In the genomic region with DNA sequence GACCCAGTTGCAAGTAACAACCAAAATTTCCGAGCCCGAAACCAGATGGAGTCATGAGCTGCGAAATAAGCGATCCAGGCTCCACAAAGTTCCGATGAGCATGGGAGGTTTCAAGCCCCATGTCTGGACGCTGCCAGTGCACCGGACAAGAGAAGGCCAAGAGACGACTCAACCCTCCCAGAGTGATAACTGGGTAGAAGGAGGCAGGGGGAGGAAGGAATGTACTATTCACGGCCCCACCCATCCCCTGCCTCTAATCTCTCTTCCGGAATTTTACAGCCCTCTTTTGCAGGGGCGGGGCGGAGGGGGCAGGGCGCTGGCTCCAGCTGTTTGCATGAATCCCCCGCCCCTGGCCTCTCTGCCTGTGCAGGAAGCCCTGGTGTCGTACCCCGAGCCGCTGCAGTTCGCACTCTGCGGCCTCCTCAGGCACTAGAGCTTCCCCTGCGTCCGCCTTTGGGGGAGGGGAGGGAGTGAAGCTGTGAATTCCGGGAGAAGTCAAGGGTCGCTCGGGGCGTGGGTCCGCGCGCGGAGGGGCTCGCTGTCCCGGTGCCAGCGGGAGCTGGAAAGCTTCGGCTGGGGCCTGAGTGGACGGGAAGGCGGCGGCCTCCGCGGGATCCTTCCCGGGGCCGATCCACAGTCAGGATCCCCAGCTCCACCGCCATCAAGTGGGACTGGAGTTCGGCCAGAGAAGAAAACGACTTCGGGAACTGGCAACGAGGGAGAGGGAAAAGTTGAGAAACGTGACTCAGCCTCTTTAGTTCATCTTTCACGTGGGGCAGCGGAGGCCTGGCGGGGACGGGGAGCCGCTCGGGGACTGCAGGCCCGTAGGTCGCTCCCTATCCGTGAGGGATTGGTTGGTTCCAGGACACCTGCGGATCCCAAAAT, we compare ENCODE assay signal across 8 cellular contexts. TPM values are rescaled to one million over a fixed set of nuclear protein-coding genes. Genes with fewer than 3 reads are reported as not detected.
DNase-seq lines count a peak whose midpoint lies in the region; ATAC-seq and TF ChIP-seq lines count a peak whose summit lies in the region.

No MANE protein-coding gene starts in this region.

- TF ChIP-seq CTCF in progenitor cell of endocrine pancreas (IDR thresholded peaks at IDR 0.05; ENCODE audit: unreplicated experiment) = no peak
- no peak for TF ChIP-seq CTCF in uterus (IDR thresholded peaks at IDR 0.05)

- H3K9me3 ChIP-seq in uterus = no peaks in the 10 kb centered on the region

- H3K27ac Mint-ChIP-seq in activated naive CD8-positive, alpha-beta T cell = peak overlapping the region; percentile 87
- H3K27ac Mint-ChIP-seq in progenitor cell of endocrine pancreas = peak overlapping the region; percentile 95

- H3K4me1 Mint-ChIP-seq in activated naive CD8-positive, alpha-beta T cell (ENCODE audit: low read depth) = peaks cover 51% of the 10 kb centered on the region
- H3K4me1 Mint-ChIP-seq in progenitor cell of endocrine pancreas (ENCODE audit: low read depth) = peaks cover 18% of the 10 kb centered on the region

- peak overlapping the region; percentile 99 for H3K27ac ChIP-seq in uterus

- peak overlapping the region; percentile 47 to 61 for H3K4me3 ChIP-seq in uterus

- no peaks in the 10 kb centered on the region for H3K36me3 Mint-ChIP-seq in activated naive CD8-positive, alpha-beta T cell
- H3K36me3 Mint-ChIP-seq in progenitor cell of endocrine pancreas (ENCODE audit: insufficient read depth) = no peaks in the 10 kb centered on the region

- H3K27me3 ChIP-seq in uterus = no peaks in the 10 kb centered on the region

- no peaks in the 10 kb centered on the region for H3K9me3 Mint-ChIP-seq in activated naive CD8-positive, alpha-beta T cell (ENCODE audit: low read depth)
- H3K9me3 Mint-ChIP-seq in progenitor cell of endocrine pancreas (ENCODE audit: low read depth) = no peaks in the 10 kb centered on the region

- intact Hi-C loops in left cardiac atrium (cut with DNase I) (no loop called here), uterus (cut with DNase I; ENCODE audit: low total_unique reads) (no loop called here)

- H3K4me1 ChIP-seq in uterus = peaks cover 0 to 4% of the 10 kb centered on the region in 2 donors

- DNase-seq in left cardiac atrium (peak; percentile 96), progenitor cell of endocrine pancreas (ENCODE audit: low spot score, unreplicated experiment) (peak; percentile 77), uterus (peak; percentile 90), DMS 273 treated with DMSO at 0.1 percent for 48 hours (lab: John Stamatoyannopoulos, UW) (no peak)

- TF ChIP-seq POLR2A in Raji (IDR thresholded peaks at IDR 0.05; ENCODE audit: insufficient read depth, low read depth, low read length) (peak; percentile 81), uterus (IDR thresholded peaks at IDR 0.05) (peak in 1 of 2 donors; percentile 38)

- ATAC-seq in GM18858 (IDR thresholded peaks at IDR 0.05; ENCODE audit: unreplicated experiment) (peak; percentile 36), HG03066 (IDR thresholded peaks at IDR 0.05; ENCODE audit: low read depth, unreplicated experiment) (peak; percentile 81), left cardiac atrium (peak; percentile 92 to 96)

- no peaks in the 10 kb centered on the region for H3K27me3 Mint-ChIP-seq in activated naive CD8-positive, alpha-beta T cell
- no peaks in the 10 kb centered on the region for H3K27me3 Mint-ChIP-seq in progenitor cell of endocrine pancreas

- peak overlapping the region; percentile 65 for H3K4me3 Mint-ChIP-seq in activated naive CD8-positive, alpha-beta T cell
- H3K4me3 Mint-ChIP-seq in progenitor cell of endocrine pancreas (ENCODE audit: low read depth) = peak overlapping the region; percentile 70

- no peaks in the 10 kb centered on the region for H3K36me3 ChIP-seq in uterus

RNA-seq across cellular contexts. Expression of gene PTP4A2, which starts 6.3 kb away (rescaled TPM):
- total RNA-seq in left cardiac atrium = 100 to 1,000 TPM; 281 to 449 TPM
- 157 and 161 TPM in 2 replicates for total RNA-seq in progenitor cell of endocrine pancreas
- 100 to 1,000 TPM; 276 to 567 (median 333) TPM for total RNA-seq in uterus

Comparison
In these comparisons a context has a peak if more than half of its experiments do, and no peak if none do; other contexts are left out.
1. ATAC-seq: peak in every context shown above with its lines; median percentile 94 in left cardiac atrium; 81 in HG03066; 36 in GM18858.